ENCODE assay signal across 8 cellular contexts in the genomic region with DNA sequence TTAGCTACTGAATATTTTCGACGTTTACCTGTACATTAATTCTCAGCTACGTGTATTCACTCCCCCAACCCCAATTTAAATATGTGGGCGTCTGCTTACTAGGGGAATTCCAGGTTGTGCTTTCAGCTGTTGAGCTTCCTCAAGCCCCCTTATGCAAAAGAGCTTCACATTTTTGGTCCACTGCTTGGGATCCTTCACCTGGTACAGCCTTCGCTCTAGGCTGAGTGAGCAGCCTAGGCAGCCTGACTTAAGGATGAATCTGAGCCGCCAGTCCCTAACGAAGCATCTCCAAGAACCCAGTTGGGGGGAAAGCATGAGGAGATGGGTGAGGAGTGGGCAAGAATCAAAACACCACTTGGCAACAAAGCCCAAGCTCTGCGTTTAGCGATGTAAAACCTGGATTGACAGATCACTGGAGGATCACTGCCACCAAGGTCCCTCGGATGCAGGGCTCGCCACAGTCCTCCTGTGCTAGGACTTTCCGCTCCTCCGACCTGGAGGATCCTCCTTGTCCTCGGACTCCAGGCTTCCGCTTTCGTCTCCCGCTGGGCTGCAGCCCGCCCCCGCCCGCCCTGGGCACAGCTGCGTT. TPM values are rescaled to one million over a fixed set of nuclear protein-coding genes. Genes with fewer than 3 reads are reported as not detected.
DNase-seq lines count a peak whose midpoint lies in the region; ATAC-seq and TF ChIP-seq lines count a peak whose summit lies in the region.

No MANE protein-coding gene starts in this region.

- H3K9ac ChIP-seq in NT2/D1 (ENCODE audit: insufficient read length, low read depth), result peak overlapping the region; percentile 97

- peaks cover 42% of the 10 kb centered on the region for H3K36me3 ChIP-seq in NT2/D1 (ENCODE audit: insufficient read depth, insufficient read length, low read length)

- ATAC-seq in stimulated activated naive CD8-positive, alpha-beta T cell treated with anti-CD3 and anti-CD28 coated beads, Interleukin-15, Interleukin-2, amounts not matched to agents 100 U/mL and 50 U/mL, for 24 hours, result no peak
- no peak for ATAC-seq in central memory CD8-positive, alpha-beta T cell (replicated peaks; ENCODE audit: extremely low read depth, poor library complexity, severe bottlenecking)
- no peak for ATAC-seq in HG03097 (IDR thresholded peaks at IDR 0.05; ENCODE audit: low FRiP score, unreplicated experiment)

- no peak for TF ChIP-seq CTCF in mesothelial cell of epicardium (IDR thresholded peaks at IDR 0.05; ENCODE audit: unreplicated experiment)

- H3K4me1 Mint-ChIP-seq in stimulated activated naive CD8-positive, alpha-beta T cell treated with anti-CD3 and anti-CD28 coated beads, Interleukin-15, Interleukin-2, amounts not matched to agents 100 ng/mL and 50 ng/mL, for 24 hours (ENCODE audit: low read depth), result peaks cover 60% of the 10 kb centered on the region
- H3K4me1 Mint-ChIP-seq in central memory CD8-positive, alpha-beta T cell, result peaks cover 55% of the 10 kb centered on the region
- H3K4me1 Mint-ChIP-seq in mesothelial cell of epicardium, result peaks cover 36% of the 10 kb centered on the region

- no peaks in the 10 kb centered on the region for H3K9me3 Mint-ChIP-seq in stimulated activated naive CD8-positive, alpha-beta T cell treated with anti-CD3 and anti-CD28 coated beads, Interleukin-15, Interleukin-2, amounts not matched to agents 100 ng/mL and 50 ng/mL, for 24 hours
- no peaks in the 10 kb centered on the region for H3K9me3 Mint-ChIP-seq in central memory CD8-positive, alpha-beta T cell
- no peaks in the 10 kb centered on the region for H3K9me3 Mint-ChIP-seq in mesothelial cell of epicardium

- no peak for DNase-seq in stimulated activated naive CD8-positive, alpha-beta T cell treated with anti-CD3 and anti-CD28 coated beads, Interleukin-15, Interleukin-2, amounts not matched to agents 100 U/mL and 50 U/mL, for 24 hours
- DNase-seq in NT2/D1 (ENCODE audit: low read depth, low spot score) (no peak), mesothelial cell of epicardium (ENCODE audit: low spot score in 2 of 2, unreplicated experiment in 2 of 2) (peak in 1 of 2 experiments; percentile 46), UCSD-AML1 (lab: John Stamatoyannopoulos, UW; ENCODE audit: unreplicated experiment) (no peak), DMS114 treated with DMSO at 0.1 percent for 48 hours (lab: John Stamatoyannopoulos, UW; ENCODE audit: unreplicated experiment) (no peak)
- DNase-seq in central memory CD8-positive, alpha-beta T cell (ENCODE audit: low spot score in 2 of 2), result no peak

- H3K27me3 ChIP-seq in NT2/D1 (ENCODE audit: insufficient read depth, insufficient read length), result no peaks in the 10 kb centered on the region

- H3K27me3 Mint-ChIP-seq in stimulated activated naive CD8-positive, alpha-beta T cell treated with anti-CD3 and anti-CD28 coated beads, Interleukin-15, Interleukin-2, amounts not matched to agents 100 ng/mL and 50 ng/mL, for 24 hours, result peaks cover 5% of the 10 kb centered on the region
- no peaks in the 10 kb centered on the region for H3K27me3 Mint-ChIP-seq in central memory CD8-positive, alpha-beta T cell
- no peaks in the 10 kb centered on the region for H3K27me3 Mint-ChIP-seq in mesothelial cell of epicardium (ENCODE audit: low read depth)

- H3K4me1 ChIP-seq in NT2/D1 (ENCODE audit: insufficient read depth, insufficient read length), result no peaks in the 10 kb centered on the region

- peak overlapping the region; percentile 90 for H3K4me3 ChIP-seq in NT2/D1 (ENCODE audit: insufficient read length, low read depth)

- no peaks in the 10 kb centered on the region for H3K9me3 ChIP-seq in NT2/D1 (ENCODE audit: insufficient read depth, low read length)

- H3K36me3 Mint-ChIP-seq in stimulated activated naive CD8-positive, alpha-beta T cell treated with anti-CD3 and anti-CD28 coated beads, Interleukin-15, Interleukin-2, amounts not matched to agents 100 ng/mL and 50 ng/mL, for 24 hours (ENCODE audit: low read depth), result peaks cover 40% of the 10 kb centered on the region
- H3K36me3 Mint-ChIP-seq in central memory CD8-positive, alpha-beta T cell (ENCODE audit: insufficient read depth), result peaks cover 12% of the 10 kb centered on the region
- H3K36me3 Mint-ChIP-seq in mesothelial cell of epicardium, result peaks cover 6% of the 10 kb centered on the region

- H3K27ac Mint-ChIP-seq in stimulated activated naive CD8-positive, alpha-beta T cell treated with anti-CD3 and anti-CD28 coated beads, Interleukin-15, Interleukin-2, amounts not matched to agents 100 ng/mL and 50 ng/mL, for 24 hours, result peak overlapping the region; percentile 88
- peak overlapping the region; percentile 91 for H3K27ac Mint-ChIP-seq in central memory CD8-positive, alpha-beta T cell (ENCODE audit: low read depth)
- peak overlapping the region; percentile 93 for H3K27ac Mint-ChIP-seq in mesothelial cell of epicardium

- H3K4me3 Mint-ChIP-seq in stimulated activated naive CD8-positive, alpha-beta T cell treated with anti-CD3 and anti-CD28 coated beads, Interleukin-15, Interleukin-2, amounts not matched to agents 100 ng/mL and 50 ng/mL, for 24 hours, result peak overlapping the region; percentile 89
- peak overlapping the region; percentile 80 for H3K4me3 Mint-ChIP-seq in central memory CD8-positive, alpha-beta T cell
- H3K4me3 Mint-ChIP-seq in mesothelial cell of epicardium, result peak overlapping the region; percentile 87

RNA-seq across cellular contexts. Expression of a gene that starts 0.6 kb away (rescaled TPM):
- 26.9 to 28.4 TPM (median 27.2 TPM) in 3 replicates for total RNA-seq in mesothelial cell of epicardium

RNA-seq across cellular contexts. Expression of a gene that starts 16.3 kb away (rescaled TPM):
- 44.6 to 48.2 TPM (median 47.4 TPM) in 3 replicates for total RNA-seq in mesothelial cell of epicardium
